ENCODE assay signal across 16 cellular contexts in the genomic region with DNA sequence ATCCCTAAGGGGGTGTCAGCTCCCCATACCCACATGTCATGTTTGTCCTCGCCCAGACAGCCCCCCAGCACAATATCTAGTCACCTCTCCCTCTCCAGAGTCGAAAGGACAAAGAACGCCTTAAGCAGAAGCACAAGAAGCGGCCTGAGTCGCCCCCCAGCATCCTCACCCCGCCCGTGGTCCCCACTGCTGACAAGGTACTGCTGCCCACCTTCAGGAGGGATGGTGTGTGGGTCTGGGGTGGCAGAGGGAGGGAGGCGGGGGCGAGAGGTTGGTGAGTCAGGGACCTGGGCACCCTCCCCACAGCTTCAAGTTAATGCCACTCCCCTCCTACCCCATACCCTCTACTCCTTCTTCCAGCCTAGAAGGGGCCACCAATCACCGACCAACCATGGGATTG. TPM values are rescaled to one million over a fixed set of nuclear protein-coding genes. Genes with fewer than 3 reads are reported as not detected.
DNase-seq lines count a peak whose midpoint lies in the region; ATAC-seq and TF ChIP-seq lines count a peak whose summit lies in the region.
"Had no signal": no experiment of that assay in that cellular context is flagged by ENCODE, and none has a peak within 500 bp of the region (broad histone marks: within the 10 kb centered on the region; RNA-seq: fewer than 3 reads in every experiment).

No MANE protein-coding gene starts in this region.

- H3K36me3 ChIP-seq in CD8-positive, alpha-beta T cell (ENCODE audit: insufficient read depth, low read length) = peaks cover 92% of the 10 kb centered on the region
- H3K36me3 ChIP-seq in osteoblast (ENCODE audit: insufficient read depth, low read length) = peaks cover 58% of the 10 kb centered on the region
- H3K36me3 ChIP-seq in Caco-2 (ENCODE audit: control insufficient read depth, insufficient read depth, low read length) = peaks cover 8% of the 10 kb centered on the region

- peaks cover 20% of the 10 kb centered on the region for H3K4me1 ChIP-seq in CD8-positive, alpha-beta T cell (ENCODE audit: insufficient read depth, low read length)
- H3K4me1 ChIP-seq in osteoblast (ENCODE audit: insufficient read depth, low read length) (no peaks in the 10 kb centered on the region), Caco-2 (no peaks in the 10 kb centered on the region; the same call in 1 of the 2 replicates)

- H3K4me3 ChIP-seq in CD8-positive, alpha-beta T cell (ENCODE audit: low read depth, low read length) = no peak overlapping the region
- H3K4me3 ChIP-seq in osteoblast (ENCODE audit: insufficient read depth, low read length) (no peak overlapping the region), Caco-2 (ENCODE audit: low read depth, low read length) (no peak overlapping the region)
- H3K4me3 ChIP-seq: MG63 had no signal

- CTCF ChIA-PET in CD8-positive, alpha-beta T cell (lab: Charles Lee) = interaction anchor here (1.5 kb wide), 1 partner anchor 22 kb away, joined by 5 read pairs; no protein-coding TSS in a partner anchor
- CTCF ChIA-PET in Caco-2 (lab: Charles Lee) = no interaction called here

- H3K4me2 ChIP-seq in osteoblast (ENCODE audit: insufficient read depth, low read length) = no peak overlapping the region

- peak overlapping the region; percentile 90 for H3K27ac Mint-ChIP-seq in activated T-cell treated with anti-CD3 and anti-CD28 coated beads, Interleukin-2, amount 50 U/mL, for 24 hours
- peak overlapping the region; percentile 64 for H3K27ac Mint-ChIP-seq in CD8-positive, alpha-beta T cell
- peak overlapping the region; percentile 59 for H3K27ac Mint-ChIP-seq in activated T-helper 17 cell treated with anti-CD3 and anti-CD28 coated beads, Interleukin-2, amount 50 U/mL, for 72 hours
- no peak overlapping the region for H3K27ac Mint-ChIP-seq in Caco-2 (ENCODE audit: unreplicated experiment)

- intact Hi-C loops in CD8-positive, alpha-beta T cell (cut with DNase I, micrococcal nuclease) = no loop called here
- intact Hi-C loops in Caco-2 (cut with micrococcal nuclease; ENCODE audit: unreplicated experiment) = no loop called here

- no peak for ATAC-seq in CD8-positive, alpha-beta T cell
- ATAC-seq in activated T-helper 17 cell treated with anti-CD3 and anti-CD28 coated beads, Interleukin-2, amount 50 U/mL, for 72 hours (replicated peaks) = no peak
- ATAC-seq: Panc1 had no signal

- H3K79me2 ChIP-seq in osteoblast (ENCODE audit: insufficient read depth, low read length) = peaks cover 4% of the 10 kb centered on the region

- TF ChIP-seq CTCF in CD8-positive, alpha-beta T cell (IDR thresholded peaks at IDR 0.05) = no peak
- no peak for TF ChIP-seq CTCF in osteoblast (IDR thresholded peaks at IDR 0.05; ENCODE audit: extremely low read depth, low read depth, low read length)
- no peak for TF ChIP-seq CTCF in Caco-2 (IDR thresholded peaks at IDR 0.05; ENCODE audit: insufficient read depth in 1 of 2, low read depth in 1 of 2, low read length in 1 of 2, severe bottlenecking in 1 of 2, unreplicated experiment in 1 of 2)

- peaks cover 98% of the 10 kb centered on the region for H3K36me3 Mint-ChIP-seq in activated T-cell treated with anti-CD3 and anti-CD28 coated beads, Interleukin-2, amount 50 U/mL, for 24 hours (ENCODE audit: low read depth)
- peaks cover 85% of the 10 kb centered on the region for H3K36me3 Mint-ChIP-seq in CD8-positive, alpha-beta T cell
- H3K36me3 Mint-ChIP-seq in activated T-helper 17 cell treated with anti-CD3 and anti-CD28 coated beads, Interleukin-2, amount 50 U/mL, for 72 hours (ENCODE audit: low read depth) = peaks cover 100% of the 10 kb centered on the region
- H3K36me3 Mint-ChIP-seq in Caco-2 (ENCODE audit: insufficient read depth, unreplicated experiment) = peaks cover 25% of the 10 kb centered on the region

- no TSS peak for BruUV-seq in Caco-2 (replicated peaks; lab: Mats Ljungman, UMichigan)

- POLR2A ChIA-PET in CD8-positive, alpha-beta T cell (lab: Charles Lee) = interaction anchor here (1.0 kb wide), 1 partner anchor 16 kb away, joined by 4 read pairs; no protein-coding TSS in a partner anchor
- POLR2A ChIA-PET in Caco-2 (lab: Charles Lee) = no interaction called here

- peaks cover 74% of the 10 kb centered on the region for H3K4me1 Mint-ChIP-seq in activated T-cell treated with anti-CD3 and anti-CD28 coated beads, Interleukin-2, amount 50 U/mL, for 24 hours (ENCODE audit: low read depth)
- H3K4me1 Mint-ChIP-seq in CD8-positive, alpha-beta T cell (ENCODE audit: low read depth) = peaks cover 33% of the 10 kb centered on the region
- peaks cover 41% of the 10 kb centered on the region for H3K4me1 Mint-ChIP-seq in activated T-helper 17 cell treated with anti-CD3 and anti-CD28 coated beads, Interleukin-2, amount 50 U/mL, for 72 hours
- H3K4me1 Mint-ChIP-seq in Caco-2 (ENCODE audit: low read depth, unreplicated experiment) = peaks cover 27% of the 10 kb centered on the region

- H3K27ac ChIP-seq in CD8-positive, alpha-beta T cell (ENCODE audit: low read depth, low read length) = no peak overlapping the region
- H3K27ac ChIP-seq in osteoblast (ENCODE audit: low read depth, low read length) = no peak overlapping the region

- no peaks in the 10 kb centered on the region for H3K9me3 Mint-ChIP-seq in activated T-cell treated with anti-CD3 and anti-CD28 coated beads, Interleukin-2, amount 50 U/mL, for 24 hours
- no peaks in the 10 kb centered on the region for H3K9me3 Mint-ChIP-seq in CD8-positive, alpha-beta T cell
- H3K9me3 Mint-ChIP-seq in activated T-helper 17 cell treated with anti-CD3 and anti-CD28 coated beads, Interleukin-2, amount 50 U/mL, for 72 hours = no peaks in the 10 kb centered on the region
- no peaks in the 10 kb centered on the region for H3K9me3 Mint-ChIP-seq in Caco-2 (ENCODE audit: unreplicated experiment)

- H3K9me3 ChIP-seq in CD8-positive, alpha-beta T cell (ENCODE audit: low read length) = no peaks in the 10 kb centered on the region
- H3K9me3 ChIP-seq in osteoblast (ENCODE audit: low read depth, low read length) (no peaks in the 10 kb centered on the region), Caco-2 (no peaks in the 10 kb centered on the region)
- H3K9me3 ChIP-seq: MG63 had no signal

- H4K20me1 ChIP-seq in osteoblast (ENCODE audit: insufficient read depth, low read length) = peaks cover 21% of the 10 kb centered on the region

- H2AFZ ChIP-seq in osteoblast (ENCODE audit: low read length) = no peak overlapping the region

- no peak for DNase-seq in activated T-cell treated with anti-CD3 and anti-CD28 coated beads, Interleukin-2, amount 50 U/mL, for 24 hours
- DNase-seq in activated T-cell treated with anti-CD3 and anti-CD28 coated beads for 4 hours = no peak
- DNase-seq in CD8-positive, alpha-beta T cell = no peak
- DNase-seq in osteoblast (ENCODE audit: insufficient read length, low spot score, missing footprints) = peak; percentile 58
- DNase-seq in Caco-2 = no peak
- no peak for DNase-seq in NCI-H2081 (lab: John Stamatoyannopoulos, UW)
- no peak for DNase-seq in activated CD4-positive, CD25-positive, alpha-beta regulatory T cell (lab: John Stamatoyannopoulos, UW)
- DNase-seq: CD4-positive, CD25-positive, alpha-beta regulatory T cell; DMS79 treated with DMSO at 0.1 percent for 48 hours; MG63; NCI-H1092 treated with DMSO at 0.1 percent for 48 hours; NCI-H187; NCI-H774; SHP77 treated with DMSO at 0.1 percent for 48 hours had no signal

- no peaks in the 10 kb centered on the region for H3K27me3 ChIP-seq in CD8-positive, alpha-beta T cell (ENCODE audit: insufficient read depth, low read length)
- H3K27me3 ChIP-seq in osteoblast (ENCODE audit: insufficient read depth, low read length) = no peaks in the 10 kb centered on the region
- H3K27me3 ChIP-seq in Caco-2 (replicated peaks; ENCODE audit: control insufficient read depth, insufficient read depth, low read length) = no peaks in the 10 kb centered on the region
- H3K27me3 ChIP-seq: MG63 had no signal

- no peaks in the 10 kb centered on the region for H3K27me3 Mint-ChIP-seq in activated T-cell treated with anti-CD3 and anti-CD28 coated beads, Interleukin-2, amount 50 U/mL, for 24 hours
- H3K27me3 Mint-ChIP-seq in CD8-positive, alpha-beta T cell (ENCODE audit: low read depth) = no peaks in the 10 kb centered on the region
- H3K27me3 Mint-ChIP-seq in activated T-helper 17 cell treated with anti-CD3 and anti-CD28 coated beads, Interleukin-2, amount 50 U/mL, for 72 hours = no peaks in the 10 kb centered on the region
- H3K27me3 Mint-ChIP-seq in Caco-2 (ENCODE audit: insufficient read depth, unreplicated experiment) = no peaks in the 10 kb centered on the region
- H3K27me3 Mint-ChIP-seq: CD4-positive, CD25-positive, alpha-beta regulatory T cell had no signal

- H3K4me3 Mint-ChIP-seq in activated T-cell treated with anti-CD3 and anti-CD28 coated beads, Interleukin-2, amount 50 U/mL, for 24 hours = no peak overlapping the region
- H3K4me3 Mint-ChIP-seq in CD8-positive, alpha-beta T cell = no peak overlapping the region
- H3K4me3 Mint-ChIP-seq in activated T-helper 17 cell treated with anti-CD3 and anti-CD28 coated beads, Interleukin-2, amount 50 U/mL, for 72 hours = peak overlapping the region; percentile 6
- no peak overlapping the region for H3K4me3 Mint-ChIP-seq in Caco-2 (ENCODE audit: unreplicated experiment)
- H3K4me3 Mint-ChIP-seq: CD4-positive, CD25-positive, alpha-beta regulatory T cell had no signal

RNA-seq across cellular contexts. Expression of a gene that starts 7.5 kb away (rescaled TPM):
- total RNA-seq in CD8-positive, alpha-beta T cell = 100 to 1,000 TPM; 313 to 316 TPM
- 100 to 1,000 TPM; 232 to 395 TPM for total RNA-seq in activated T-helper 17 cell treated with anti-CD3 and anti-CD28 coated beads, Interleukin-2, amount 50 U/mL, for 72 hours
- total RNA-seq in osteoblast = 33.3 and 44.2 TPM in 2 replicates
- 69.7 and 72.5 TPM in 2 replicates for total RNA-seq in Caco-2 (2022)

RNA-seq across cellular contexts. Expression of a gene that starts 17.5 kb away (rescaled TPM):
- total RNA-seq in CD8-positive, alpha-beta T cell = 1 to 10 TPM; 3.5 to 5.7 TPM
- total RNA-seq in activated T-helper 17 cell treated with anti-CD3 and anti-CD28 coated beads, Interleukin-2, amount 50 U/mL, for 72 hours = 10 to 100 TPM; 36.1 to 57.3 TPM
- 3.5 and 3.6 TPM in 2 replicates for total RNA-seq in osteoblast
- total RNA-seq in Caco-2 (2022) = 16.6 and 18.3 TPM in 2 replicates

RNA-seq across cellular contexts. Expression of a gene that starts 35.5 kb away (rescaled TPM):
- not detected for total RNA-seq in CD8-positive, alpha-beta T cell
- total RNA-seq in activated T-helper 17 cell treated with anti-CD3 and anti-CD28 coated beads, Interleukin-2, amount 50 U/mL, for 72 hours = 1 to 10 TPM; 1.6 to 4.3 TPM
- 3.3 and 5.0 TPM in 2 replicates for total RNA-seq in osteoblast
- 91.3 and 95.1 TPM in 2 replicates for total RNA-seq in Caco-2 (2022)

RNA-seq across cellular contexts. Expression of a gene that starts 37.8 kb away (rescaled TPM):
- under 1 TPM; 0.89 to 0.98 TPM for total RNA-seq in CD8-positive, alpha-beta T cell
- 10 to 100 TPM; 29.6 to 39.1 TPM for total RNA-seq in activated T-helper 17 cell treated with anti-CD3 and anti-CD28 coated beads, Interleukin-2, amount 50 U/mL, for 72 hours
- total RNA-seq in osteoblast = 1.2 and 2.2 TPM in 2 replicates
- total RNA-seq in Caco-2 (2022) = 17.1 and 19.1 TPM in 2 replicates

RNA-seq across cellular contexts. Expression of a gene that starts 39.9 kb away (rescaled TPM):
- 10 to 100 TPM; 53.6 to 64.2 TPM for total RNA-seq in CD8-positive, alpha-beta T cell
- total RNA-seq in activated T-helper 17 cell treated with anti-CD3 and anti-CD28 coated beads, Interleukin-2, amount 50 U/mL, for 72 hours = 100 to 1,000 TPM; 235 to 375 TPM
- total RNA-seq in osteoblast = 235 and 267 TPM in 2 replicates
- 427 and 465 TPM in 2 replicates for total RNA-seq in Caco-2 (2022)

Comparison
In these comparisons a context has a peak if more than half of its experiments do, and no peak if none do; other contexts are left out.
1. RNA of a gene that starts 35.5 kb away (total RNA-seq): 91.3 to 95.1 TPM in Caco-2; 1.6 to 4.3 TPM in activated T-helper 17 cell treated with anti-CD3 and anti-CD28 coated beads, Interleukin-2, amount 50 U/mL, for 72 hours, 3.3 to 5.0 TPM in osteoblast and not detected in CD8-positive, alpha-beta T cell; every median in the first group is over 10 times any median in the second.